Comparison of ENCODE assay signal across 8 cellular contexts in the genomic region with DNA sequence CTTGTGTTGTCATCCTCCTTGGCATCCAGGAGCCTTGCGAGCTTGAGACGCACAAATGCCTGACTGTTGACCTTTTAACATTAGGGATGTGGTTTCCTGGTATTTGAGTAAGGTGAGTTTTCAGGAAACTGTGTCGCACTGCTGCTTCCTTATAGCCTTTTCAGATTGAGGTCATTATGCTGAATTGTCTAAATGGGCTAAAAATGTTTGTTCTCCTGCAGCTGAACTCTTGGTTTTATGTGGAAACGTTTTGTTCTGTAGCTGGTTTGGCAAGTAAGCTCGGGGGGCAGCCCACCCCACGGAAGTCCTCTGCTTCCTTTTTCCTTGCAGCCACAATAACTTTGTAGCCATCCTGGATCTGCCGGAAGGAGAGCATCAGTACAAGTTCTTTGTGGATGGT. TPM values are rescaled to one million over a fixed set of nuclear protein-coding genes. Genes with fewer than 3 reads are reported as not detected.
DNase-seq lines count a peak whose midpoint lies in the region; ATAC-seq and TF ChIP-seq lines count a peak whose summit lies in the region.

No MANE protein-coding gene starts in this region.

- POLR2A ChIA-PET in CD4-positive, alpha-beta memory T cell (lab: Charles Lee; ENCODE audit: partially characterized antibody), result no interaction called here
- POLR2A ChIA-PET in activated CD4-positive, alpha-beta memory T cell treated with anti-CD3 and anti-CD28 coated beads for 36 hours (lab: Charles Lee), result no interaction called here

- no peak for DNase-seq in CD4-positive, alpha-beta memory T cell
- DNase-seq in activated CD4-positive, alpha-beta memory T cell treated with anti-CD3 and anti-CD28 coated beads for 36 hours, result peak; percentile 36
- DNase-seq in heart left ventricle, result peak in 4 of 5 donors; percentile 45 to 63 (median 48)
- no peak for DNase-seq in psoas muscle
- no peak for DNase-seq in posterior cingulate gyrus
- DNase-seq in MV-4-11 (lab: John Stamatoyannopoulos, UW), result no peak
- no peak for DNase-seq in globus pallidus (ENCODE audit: low spot score)

- H3K4me1 ChIP-seq in CD4-positive, alpha-beta memory T cell (ENCODE audit: insufficient read depth, low read length), result peaks cover 43% of the 10 kb centered on the region
- H3K4me1 ChIP-seq in heart left ventricle (peaks cover 0 to 51% (median 28%) of the 10 kb centered on the region in 12 donors), psoas muscle (peaks cover 21% of the 10 kb centered on the region)

- H3K27ac ChIP-seq in CD4-positive, alpha-beta memory T cell (ENCODE audit: low read depth, low read length), result no peak overlapping the region
- H3K27ac ChIP-seq in heart left ventricle, result peak overlapping the region; percentile 52 to 90 (median 72)
- peak overlapping the region; percentile 42 for H3K27ac ChIP-seq in psoas muscle

- no peak for TF ChIP-seq POLR2A in heart left ventricle (IDR thresholded peaks at IDR 0.05)

- H3K9me3 Mint-ChIP-seq in CD4-positive, alpha-beta memory T cell, result no peaks in the 10 kb centered on the region
- no peaks in the 10 kb centered on the region for H3K9me3 Mint-ChIP-seq in activated CD4-positive, alpha-beta memory T cell treated with anti-CD3 and anti-CD28 coated beads for 36 hours

- H3K9me3 ChIP-seq in CD4-positive, alpha-beta memory T cell (ENCODE audit: control insufficient read depth in 1 of 2, low read length in 2 of 2), result no peaks in the 10 kb centered on the region
- H3K9me3 ChIP-seq in heart left ventricle, result no peaks in the 10 kb centered on the region
- H3K9me3 ChIP-seq in psoas muscle, result no peaks in the 10 kb centered on the region

- ATAC-seq in heart left ventricle (peak; percentile 61 to 89 (median 78)), psoas muscle (peak in 3 of 4 donors; percentile 34 to 41 (median 34)), HG03097 (IDR thresholded peaks at IDR 0.05; ENCODE audit: low FRiP score, unreplicated experiment) (no peak)

- no peaks in the 10 kb centered on the region for H3K27me3 ChIP-seq in CD4-positive, alpha-beta memory T cell (ENCODE audit: insufficient read depth, low read length)
- H3K27me3 ChIP-seq in heart left ventricle (no peaks in the 10 kb centered on the region), psoas muscle (ENCODE audit: insufficient read depth in 3 of 3, low read length in 2 of 3) (no peaks in the 10 kb centered on the region)

- peaks cover 26 to 51% (median 38%) of the 10 kb centered on the region in 4 donors for H3K4me1 Mint-ChIP-seq in CD4-positive, alpha-beta memory T cell
- H3K4me1 Mint-ChIP-seq in activated CD4-positive, alpha-beta memory T cell treated with anti-CD3 and anti-CD28 coated beads for 36 hours (ENCODE audit: low read depth), result peaks cover 59% of the 10 kb centered on the region

- no peaks in the 10 kb centered on the region for H3K27me3 Mint-ChIP-seq in CD4-positive, alpha-beta memory T cell
- no peaks in the 10 kb centered on the region for H3K27me3 Mint-ChIP-seq in activated CD4-positive, alpha-beta memory T cell treated with anti-CD3 and anti-CD28 coated beads for 36 hours

- H3K4me3 ChIP-seq in CD4-positive, alpha-beta memory T cell (ENCODE audit: low read length in 2 of 2), result no peak overlapping the region
- H3K4me3 ChIP-seq in heart left ventricle, result no peak overlapping the region
- H3K4me3 ChIP-seq in psoas muscle, result no peak overlapping the region

- H3K36me3 ChIP-seq in CD4-positive, alpha-beta memory T cell (ENCODE audit: insufficient read depth, low read length), result peaks cover 69% of the 10 kb centered on the region
- H3K36me3 ChIP-seq in heart left ventricle, result peaks cover 0 to 83% (median 76%) of the 10 kb centered on the region in 9 donors
- peaks cover 26 to 90% of the 10 kb centered on the region in 2 donors for H3K36me3 ChIP-seq in psoas muscle (ENCODE audit: insufficient read depth in 1 of 2, low read depth in 1 of 2)

- no peak for TF ChIP-seq CTCF in heart left ventricle (IDR thresholded peaks at IDR 0.05)
- TF ChIP-seq CTCF in psoas muscle (IDR thresholded peaks at IDR 0.05), result no peak

- CTCF ChIA-PET in CD4-positive, alpha-beta memory T cell (lab: Charles Lee; ENCODE audit: partially characterized antibody), result no interaction called here
- CTCF ChIA-PET in activated CD4-positive, alpha-beta memory T cell treated with anti-CD3 and anti-CD28 coated beads for 36 hours (lab: Charles Lee), result interaction anchor here (1.2 to 1.4 kb wide), 2 partner anchors 230 to 1298 kb away, joined by 3 to 4 read pairs; partner anchors contain the start of gene SUDS3

- intact Hi-C loops in CD4-positive, alpha-beta memory T cell (cut with micrococcal nuclease), result no loop called here
- intact Hi-C loops in activated CD4-positive, alpha-beta memory T cell treated with anti-CD3 and anti-CD28 coated beads for 36 hours (cut with micrococcal nuclease), result loop anchor here (5.0 to 10.0 kb wide), 2 partner anchors 344 to 1639 kb away; no protein-coding TSS in a partner anchor
- intact Hi-C loops in heart left ventricle (cut with DNase I) (loop anchor here in 2 of 10 donors (2.0 to 5.0 kb wide), 2 partner anchors 19 to 109 kb away; no protein-coding TSS in a partner anchor), psoas muscle (cut with DNase I) (no loop called here), posterior cingulate gyrus (cut with DNase I) (no loop called here)

- peaks cover 64 to 86% of the 10 kb centered on the region in 2 donors for H3K36me3 Mint-ChIP-seq in CD4-positive, alpha-beta memory T cell
- peaks cover 73% of the 10 kb centered on the region for H3K36me3 Mint-ChIP-seq in activated CD4-positive, alpha-beta memory T cell treated with anti-CD3 and anti-CD28 coated beads for 36 hours

- 54 to 68% (median 61%) methylated on average over 7 of the region's 7 CpGs for WGBS in heart left ventricle, 4 donors
- 68 to 77% (median 76%) methylated on average over 7 of the region's 7 CpGs for WGBS in psoas muscle, 3 donors

- peak overlapping the region in 3 of 8 donors; percentile 32 to 45 (median 40) for H3K4me3 Mint-ChIP-seq in CD4-positive, alpha-beta memory T cell
- no peak overlapping the region for H3K4me3 Mint-ChIP-seq in activated CD4-positive, alpha-beta memory T cell treated with anti-CD3 and anti-CD28 coated beads for 36 hours

- peak overlapping the region in 6 of 7 donors; percentile 55 to 89 (median 76) for H3K27ac Mint-ChIP-seq in CD4-positive, alpha-beta memory T cell
- H3K27ac Mint-ChIP-seq in activated CD4-positive, alpha-beta memory T cell treated with anti-CD3 and anti-CD28 coated beads for 36 hours, result peak overlapping the region; percentile 92

RNA-seq across cellular contexts. Expression of gene PRKAB1, which starts 5.7 kb away (rescaled TPM):
- 10 to 100 TPM; 43.4 to 47.6 TPM for total RNA-seq in CD4-positive, alpha-beta memory T cell
- 10 to 100 TPM; 41.7 to 59.3 TPM for polyA plus RNA-seq in CD4-positive, alpha-beta memory T cell
- 10 to 100 TPM; 27.3 to 29.3 TPM for total RNA-seq in activated CD4-positive, alpha-beta memory T cell treated with anti-CD3 and anti-CD28 coated beads for 36 hours
- total RNA-seq in heart left ventricle (10 to 100 TPM in 5 of 9 donors, 1 to 10 TPM in 4; 8.5 to 19.1 (median 10.3) TPM), psoas muscle (10 to 100 TPM in 2 of 4 donors, 1 to 10 TPM in 2; 9.0 to 16.7 (median 10.9) TPM)
- polyA plus RNA-seq in heart left ventricle (10 to 100 TPM in 1 of 2 donors, 1 to 10 TPM in 1; 6.5 to 14.1 TPM), psoas muscle (10 to 100 TPM; 11.7 to 14.9 (median 11.9) TPM)

Comparison
In these comparisons a context has a peak if more than half of its experiments do, and no peak if none do; other contexts are left out.
1. DNase-seq: peak in activated CD4-positive, alpha-beta memory T cell treated with anti-CD3 and anti-CD28 coated beads for 36 hours (single experiment) and heart left ventricle (4 of 5); none in CD4-positive, alpha-beta memory T cell (0 of 5), psoas muscle (0 of 2), posterior cingulate gyrus (0 of 10), MV-4-11 (single experiment) and globus pallidus (single experiment).